Comparison of ENCODE assay signal across 20 cellular contexts in the genomic region with DNA sequence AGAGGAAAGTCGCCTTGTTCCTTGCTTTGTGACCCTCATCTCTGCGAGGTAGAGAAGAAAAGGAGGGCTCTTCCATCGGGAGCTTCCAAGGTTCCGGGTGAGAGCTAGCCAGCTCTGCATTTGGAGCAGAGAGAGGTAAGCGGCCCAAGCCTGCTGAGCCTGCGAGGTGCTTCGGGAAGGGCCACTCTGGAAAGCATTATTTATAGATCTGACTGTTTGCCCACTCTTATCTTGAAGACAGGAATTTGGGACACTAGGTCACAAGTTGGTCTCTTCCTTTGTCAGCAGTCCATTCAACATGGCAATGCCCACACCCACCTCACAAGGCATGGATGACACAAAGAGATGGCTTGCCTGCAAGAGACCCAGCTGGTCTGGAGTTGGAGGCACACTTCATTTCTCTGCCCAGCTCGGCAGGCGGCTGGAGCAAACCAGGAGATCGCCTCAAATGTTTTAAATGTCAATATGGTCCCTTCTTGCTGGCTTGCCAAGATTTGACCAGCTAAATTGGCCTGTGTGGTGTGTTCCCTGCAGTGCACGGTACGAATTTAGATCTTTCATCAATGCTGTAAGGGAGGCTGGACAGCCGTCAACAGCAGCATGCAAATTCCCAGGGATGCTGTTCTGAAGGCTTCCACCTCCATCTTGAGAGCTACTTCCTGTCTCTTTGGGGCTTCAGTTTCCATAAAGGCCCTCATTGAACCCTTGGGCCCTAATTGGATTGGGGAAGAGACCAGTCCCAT. TPM values are rescaled to one million over a fixed set of nuclear protein-coding genes. Genes with fewer than 3 reads are reported as not detected.
DNase-seq lines count a peak whose midpoint lies in the region; ATAC-seq, FAIRE-seq and TF ChIP-seq lines count a peak whose summit lies in the region.
"Had no signal": no experiment of that assay in that cellular context is flagged by ENCODE, and none has a peak within 500 bp of the region (broad histone marks: within the 10 kb centered on the region; RNA-seq: fewer than 3 reads in every experiment).

No MANE protein-coding gene starts in this region.

- CTCF ChIA-PET in HEK293 (lab: Yijun Ruan, JAX): interaction anchor here (0.6 to 1.7 kb wide), 3 partner anchors 15 to 27 kb away, joined by 3 to 4 read pairs (median 4); no protein-coding TSS in a partner anchor
- CTCF ChIA-PET in K562 (lab: Yijun Ruan, JAX; ENCODE audit: low intra/inter-chr PET ratio): no interaction called here
- CTCF ChIA-PET in A673 (lab: Charles Lee): no interaction called here
- CTCF ChIA-PET in Calu3 (lab: Charles Lee): no interaction called here

- 58% methylated on average over 13 of the region's 13 CpGs for WGBS in K562 (ENCODE audit: insufficient coverage, low coverage, missing lambda C conversion rate)
- 72% methylated on average over 13 of the region's 13 CpGs for WGBS in right cardiac atrium

- POLR2A ChIA-PET in HEK293 (lab: Yijun Ruan, JAX) (interaction anchor here (1.5 to 3.2 kb wide), 3 partner anchors 9 to 20 kb away, joined by 5 to 31 read pairs (median 11); partner anchors contain the start of gene CBX4), K562 (lab: Yijun Ruan, JAX) (interaction anchor here (0.8 to 18.8 kb wide), 4 partner anchors 8 to 23 kb away, joined by 3 to 386 read pairs (median 4); partner anchors contain the start of genes CBX4 and CBX8), A673 (lab: Charles Lee; ENCODE audit: low non-redundant PET) (no interaction called here)

- intact Hi-C loops in K562 (cut with micrococcal nuclease) (no loop called here), left cardiac atrium (cut with DNase I) (no loop called here), right cardiac atrium (cut with DNase I) (no loop called here), A673 (cut with micrococcal nuclease; ENCODE audit: unreplicated experiment) (no loop called here), Calu3 (cut with micrococcal nuclease; ENCODE audit: unreplicated experiment) (no loop called here)

- FAIRE-seq in K562 (lab: Jason Lieb, UNC): no peak
- FAIRE-seq: D721Med, G401.6, GM12891 had no signal

- H3K4me3 ChIP-seq in HEK293 (ENCODE audit: low read depth, low read length): no peak overlapping the region
- no peak overlapping the region for H3K4me3 ChIP-seq in K562
- H3K4me3 ChIP-seq in right cardiac atrium (ENCODE audit: low read length): no peak overlapping the region
- no peak overlapping the region for H3K4me3 ChIP-seq in H7 (ENCODE audit: insufficient read depth, low read depth, low read length)
- H3K4me3 ChIP-seq in A673 (ENCODE audit: low read depth, low read length, poor library complexity, severe bottlenecking): no peak overlapping the region
- H3K4me3 ChIP-seq: GM23248 had no signal

- no peak for TF ChIP-seq EP300 in K562 (IDR thresholded peaks at IDR 0.05; ENCODE audit: low read length)

- H3K4me1 Mint-ChIP-seq in Calu3 (ENCODE audit: low read depth, unreplicated experiment): no peaks in the 10 kb centered on the region

- H3K27me3 ChIP-seq in K562 (ENCODE audit: control insufficient read depth in 2 of 2, insufficient read depth in 2 of 2, low read length in 2 of 2): no peaks in the 10 kb centered on the region
- no peaks in the 10 kb centered on the region for H3K27me3 ChIP-seq in right cardiac atrium (ENCODE audit: control insufficient read depth, insufficient read depth)
- peaks cover 68% of the 10 kb centered on the region for H3K27me3 ChIP-seq in H7 (ENCODE audit: control insufficient read depth, insufficient read depth, low read length)
- H3K27me3 ChIP-seq in A673 (replicated peaks; ENCODE audit: insufficient read depth, low read depth, low read length, poor library complexity): no peaks in the 10 kb centered on the region
- H3K27me3 ChIP-seq: BE2C had no signal

- TF ChIP-seq RAD21 in K562 (CRISPR knock-in tag; conservative IDR thresholded peaks at IDR 0.05 in 1 of 2, IDR thresholded peaks at IDR 0.05 in 1 of 2): no peak

- no peak for TF ChIP-seq CTCF in HEK293 (tag by site-specific recombination; IDR thresholded peaks at IDR 0.05)
- no peak for TF ChIP-seq CTCF in K562 (IDR thresholded peaks at IDR 0.05 in 2 of 3, conservative IDR thresholded peaks at IDR 0.05 in 1 of 3; ENCODE audit: insufficient read depth in 2 of 3, low read depth in 1 of 3, low read length in 3 of 3)
- no peak for TF ChIP-seq CTCF in A673 (conservative IDR thresholded peaks at IDR 0.05; ENCODE audit: low read depth, low read length)
- no peak for TF ChIP-seq CTCF in Calu3 (IDR thresholded peaks at IDR 0.05; ENCODE audit: unreplicated experiment)

- no peak for DNase-seq in K562 (ENCODE audit: extremely low read depth in 1 of 4, low spot score in 3 of 4)
- no peak for DNase-seq in left cardiac atrium
- DNase-seq in right cardiac atrium: peak in 2 of 3 donors; percentile 21 to 51
- no peak for DNase-seq in H7
- no peak for DNase-seq in A673 (ENCODE audit: low spot score)
- no peak for DNase-seq in Calu3
- DNase-seq: ACHN; BE2C; C1 segment of cervical spinal cord; CD4-positive, CD25-positive, alpha-beta regulatory T cell; CD8-positive, alpha-beta memory T cell; COR-L47; GM23248; HCEC 1CT; HFFc6 had no signal

- peaks cover 14% of the 10 kb centered on the region for H3K36me3 Mint-ChIP-seq in Calu3 (ENCODE audit: insufficient read depth, unreplicated experiment)
- H3K36me3 Mint-ChIP-seq: CD4-positive, CD25-positive, alpha-beta regulatory T cell had no signal

- H3K9me1 ChIP-seq in K562 (ENCODE audit: control insufficient read depth, insufficient read depth, low read length): no peaks in the 10 kb centered on the region

- H3K27ac ChIP-seq in HEK293 (ENCODE audit: extremely low read depth, low read depth, low read length) (no peak overlapping the region), K562 (ENCODE audit: extremely low read depth, low read depth, low read length) (no peak overlapping the region), right cardiac atrium (ENCODE audit: low read length) (peak overlapping the region; percentile 90), A673 (ENCODE audit: low read depth, low read length, poor library complexity, severe bottlenecking) (no peak overlapping the region)
- H3K27ac ChIP-seq: GM23248 had no signal

- H3K4me2 ChIP-seq in K562 (ENCODE audit: insufficient read depth, low read length): 0 out of 2 replicates have a peak overlapping the region, but pooled peaks have one; percentile 2

- ATAC-seq in K562 (no peak), left cardiac atrium (peak; percentile 65 to 72), right cardiac atrium (peak; percentile 58 to 66), HG03139 (IDR thresholded peaks at IDR 0.05; ENCODE audit: unreplicated experiment) (no peak)

- H3K27me3 Mint-ChIP-seq in Calu3 (ENCODE audit: unreplicated experiment): peaks cover 10% of the 10 kb centered on the region

- H3K4me1 ChIP-seq in HEK293 (ENCODE audit: control insufficient read depth, insufficient read depth, low read length) (no peaks in the 10 kb centered on the region; the same call in 1 of the 2 replicates), K562 (replicated peaks in 1 of 2; ENCODE audit: control insufficient read depth in 2 of 2, insufficient read depth in 2 of 2, low read length in 2 of 2) (peaks cover 47 to 57% of the 10 kb centered on the region in 2 experiments), right cardiac atrium (ENCODE audit: control insufficient read depth, insufficient read depth, low read length) (peaks cover 8% of the 10 kb centered on the region), A673 (ENCODE audit: insufficient read depth, low read length, poor library complexity, severe bottlenecking) (no peaks in the 10 kb centered on the region)

- BruUV-seq in K562 (replicated peaks; lab: Mats Ljungman, UMichigan) (no TSS peak), A673 (replicated peaks; lab: Mats Ljungman, UMichigan) (no TSS peak), Calu3 (replicated peaks; lab: Mats Ljungman, UMichigan) (no TSS peak)

- H3K9me3 ChIP-seq in HEK293 (ENCODE audit: control insufficient read depth, insufficient read depth, low read depth, low read length) (no peaks in the 10 kb centered on the region), K562 (replicated peaks; ENCODE audit: control insufficient read depth, insufficient read depth, low read depth, low read length) (no peaks in the 10 kb centered on the region), right cardiac atrium (ENCODE audit: control insufficient read depth, low read length) (no peaks in the 10 kb centered on the region), A673 (ENCODE audit: low read depth, low read length, poor library complexity, severe bottlenecking) (no peaks in the 10 kb centered on the region)
- H3K9me3 ChIP-seq: BE2C had no signal

- in situ Hi-C loops in K562 (cut with MboI): no loop called here

- 0 out of 4 replicates have a peak overlapping the region, but pooled peaks of 1 of the 2 experiments have one; percentile 21 for H3K9ac ChIP-seq in K562 (ENCODE audit: insufficient read depth in 1 of 2, low read depth in 2 of 2, low read length in 2 of 2)
- H3K9ac ChIP-seq: GM23248 had no signal

- H3K36me3 ChIP-seq in HEK293 (ENCODE audit: control insufficient read depth in 2 of 2, insufficient read depth in 1 of 2, low read length in 2 of 2) (no peaks in the 10 kb centered on the region), K562 (ENCODE audit: control insufficient read depth, insufficient read depth, low read length) (no peaks in the 10 kb centered on the region), H7 (replicated peaks; ENCODE audit: control insufficient read depth, insufficient read depth, low read length) (no peaks in the 10 kb centered on the region), A673 (ENCODE audit: insufficient read depth, low read length, poor library complexity, severe bottlenecking) (no peaks in the 10 kb centered on the region)
- H3K36me3 ChIP-seq: BE2C had no signal

- H3K9me3 Mint-ChIP-seq in Calu3 (ENCODE audit: low read depth, unreplicated experiment): peaks cover 3% of the 10 kb centered on the region
- H3K9me3 Mint-ChIP-seq: CD8-positive, alpha-beta memory T cell; HFFc6 had no signal

- no peak for TF ChIP-seq POLR2A in K562 (conservative IDR thresholded peaks at IDR 0.05)

- no peak overlapping the region for H3K4me3 Mint-ChIP-seq in Calu3 (ENCODE audit: low read depth, unreplicated experiment)
- H3K4me3 Mint-ChIP-seq: CD4-positive, CD25-positive, alpha-beta regulatory T cell; CD8-positive, alpha-beta memory T cell; HFFc6 had no signal

- no peaks in the 10 kb centered on the region for H4K20me1 ChIP-seq in K562 (replicated peaks; ENCODE audit: control insufficient read depth, insufficient read depth, low read length)

- H3K79me2 ChIP-seq in K562 (ENCODE audit: control insufficient read depth, insufficient read depth, low read length): peaks cover 6% of the 10 kb centered on the region; the same call in 1 of the 3 replicates

- H2AFZ ChIP-seq in K562 (ENCODE audit: low read depth, low read length): no peak overlapping the region
- H2AFZ ChIP-seq: GM23248 had no signal

- H3K27ac Mint-ChIP-seq in Calu3 (ENCODE audit: unreplicated experiment): no peak overlapping the region
- H3K27ac Mint-ChIP-seq: HFFc6 had no signal

RNA-seq across cellular contexts. Expression of gene CBX4, which starts 19.5 kb away (rescaled TPM):
- 13.6 and 28.0 TPM in 2 replicates for total RNA-seq in K562 (2011; cell fraction: chromatin; rRNA removed; ENCODE audit: low replicate concordance)
- total RNA-seq in K562 (2011; cell fraction: nucleolus; rRNA removed): 26.3 and 29.6 TPM in 2 replicates
- 11.0 and 15.7 TPM in 2 replicates for total RNA-seq in K562 (2011; cell fraction: nucleoplasm; rRNA removed)
- total RNA-seq in K562 (2014; rRNA removed) (42.3 and 42.4 TPM in 2 replicates), K562 (2014; rRNA removed; fragmentation: Illumina TruSeq; extraction: Trizol) (4.4 and 4.7 TPM in 2 replicates), K562 (2015; rRNA removed; fragmentation: Illumina TruSeq; extraction: Trizol) (13.5 and 14.7 TPM in 2 replicates), K562 (2021) (48.5 and 50.5 TPM in 2 replicates), left cardiac atrium (10 to 100 TPM; 17.9 to 24.2 TPM), right cardiac atrium (10 to 100 TPM; 26.9 to 32.6 (median 30.3) TPM), A673 (2021) (42.6 and 45.5 TPM in 2 replicates), Calu3 (2022) (40.2 and 46.8 TPM in 2 replicates)
- polyA plus RNA-seq in K562 (2011; rRNA removed) (7.8 and 13.5 TPM in 2 replicates), K562 (2014; fragmentation: Illumina TruSeq; extraction: Trizol) (10.0 and 16.4 TPM in 2 replicates), K562 (2014; fragmentation: Nextera tagmentation; extraction: Ambion mirVana) (1 to 10 TPM in 1 of 2 experiments, under 1 TPM in 1; 0.98 to 1.1 TPM), K562 (2014; rRNA removed) (34.8 and 40.7 TPM in 2 replicates), right cardiac atrium (19.8 TPM)
- polyA plus RNA-seq in K562 (2011; cell fraction: cytosol; rRNA removed): 12.6 and 29.1 TPM in 2 replicates
- polyA plus RNA-seq in K562 (2011; cell fraction: nucleus; rRNA removed): 23.9 and 38.8 TPM in 2 replicates
- polyA plus RNA-seq in K562 (2012): 22.9 and 60.2 TPM in 2 replicates
- polyA minus RNA-seq in K562 (2011; rRNA and poly(A)+ RNA removed): 7.2 and 7.6 TPM in 2 replicates
- 18.7 and 24.1 TPM in 2 replicates for polyA minus RNA-seq in K562 (2011; cell fraction: cytosol; rRNA and poly(A)+ RNA removed)
- polyA minus RNA-seq in K562 (2011; cell fraction: nucleus; rRNA and poly(A)+ RNA removed): 12.4 and 16.4 TPM in 2 replicates
- 6.4 and 6.6 TPM in 2 replicates for total RNA-seq in H7 (2014; rRNA removed; shearing (Covaris generic))

RNA-seq across cellular contexts. Expression of gene CBX8, which starts 22.8 kb away (rescaled TPM):
- total RNA-seq in K562 (2011; cell fraction: chromatin; rRNA removed; ENCODE audit: low replicate concordance): 2.1 and 2.7 TPM in 2 replicates
- total RNA-seq in K562 (2011; cell fraction: nucleolus; rRNA removed): 2.3 and 2.9 TPM in 2 replicates
- total RNA-seq in K562 (2011; cell fraction: nucleoplasm; rRNA removed): 2.0 and 2.7 TPM in 2 replicates
- total RNA-seq in K562 (2014; rRNA removed): 4.9 and 7.1 TPM in 2 replicates
- total RNA-seq in K562 (2014; rRNA removed; fragmentation: Illumina TruSeq; extraction: Trizol): 1.8 and 1.9 TPM in 2 replicates
- total RNA-seq in K562 (2015; rRNA removed; fragmentation: Illumina TruSeq; extraction: Trizol): 6.6 and 6.7 TPM in 2 replicates
- 11.9 and 12.0 TPM in 2 replicates for total RNA-seq in K562 (2021)
- 0.52 and 0.72 TPM in 2 replicates for polyA plus RNA-seq in K562 (2011; rRNA removed)
- 0.80 and 1.1 TPM in 2 replicates for polyA plus RNA-seq in K562 (2011; cell fraction: cytosol; rRNA removed)
- 2.4 and 2.6 TPM in 2 replicates for polyA plus RNA-seq in K562 (2011; cell fraction: nucleus; rRNA removed)
- polyA plus RNA-seq in K562 (2012): 5.7 and 8.8 TPM in 2 replicates
- polyA plus RNA-seq in K562 (2014; fragmentation: Illumina TruSeq; extraction: Trizol): 2.6 and 3.4 TPM in 2 replicates
- polyA plus RNA-seq in K562 (2014; fragmentation: Nextera tagmentation; extraction: Ambion mirVana): under 1 TPM; 0.08 to 0.21 TPM
- 4.7 and 6.7 TPM in 2 replicates for polyA plus RNA-seq in K562 (2014; rRNA removed)
- 0.45 and 0.56 TPM in 2 replicates for polyA minus RNA-seq in K562 (2011; rRNA and poly(A)+ RNA removed)
- polyA minus RNA-seq in K562 (2011; cell fraction: cytosol; rRNA and poly(A)+ RNA removed): 0.86 and 2.7 TPM in 2 replicates
- 0.67 and 2.1 TPM in 2 replicates for polyA minus RNA-seq in K562 (2011; cell fraction: nucleus; rRNA and poly(A)+ RNA removed)
- total RNA-seq in left cardiac atrium: 1 to 10 TPM; 4.1 to 5.9 TPM
- 1 to 10 TPM; 2.4 to 7.3 (median 5.5) TPM for total RNA-seq in right cardiac atrium
- 3.8 TPM for polyA plus RNA-seq in right cardiac atrium
- 1.4 and 1.9 TPM in 2 replicates for total RNA-seq in H7 (2014; rRNA removed; shearing (Covaris generic))
- total RNA-seq in A673 (2021): 24.5 and 27.0 TPM in 2 replicates
- 11.1 and 11.8 TPM in 2 replicates for total RNA-seq in Calu3 (2022)

RNA-seq across cellular contexts. Expression of gene CBX2, which starts 41.8 kb away (rescaled TPM):
- 20.1 and 55.7 TPM in 2 replicates for total RNA-seq in K562 (2011; cell fraction: chromatin; rRNA removed; ENCODE audit: low replicate concordance)
- total RNA-seq in K562 (2011; cell fraction: nucleolus; rRNA removed): 37.1 and 52.4 TPM in 2 replicates
- total RNA-seq in K562 (2011; cell fraction: nucleoplasm; rRNA removed): 27.8 and 34.1 TPM in 2 replicates
- total RNA-seq in K562 (2014; rRNA removed): 18.2 and 23.6 TPM in 2 replicates
- total RNA-seq in K562 (2014; rRNA removed; fragmentation: Illumina TruSeq; extraction: Trizol): 6.9 and 8.4 TPM in 2 replicates
- 16.5 and 18.1 TPM in 2 replicates for total RNA-seq in K562 (2015; rRNA removed; fragmentation: Illumina TruSeq; extraction: Trizol)
- total RNA-seq in K562 (2021): 26.9 and 28.5 TPM in 2 replicates
- polyA plus RNA-seq in K562 (2011; rRNA removed): 13.9 and 18.3 TPM in 2 replicates
- polyA plus RNA-seq in K562 (2011; cell fraction: cytosol; rRNA removed): 17.2 and 30.0 TPM in 2 replicates
- polyA plus RNA-seq in K562 (2011; cell fraction: nucleus; rRNA removed): 35.0 and 55.5 TPM in 2 replicates
- 13.0 and 18.6 TPM in 2 replicates for polyA plus RNA-seq in K562 (2012)
- 13.9 and 16.9 TPM in 2 replicates for polyA plus RNA-seq in K562 (2014; fragmentation: Illumina TruSeq; extraction: Trizol)
- 1 to 10 TPM in 1 of 2 experiments, under 1 TPM in 1; 0.66 to 1.0 TPM for polyA plus RNA-seq in K562 (2014; fragmentation: Nextera tagmentation; extraction: Ambion mirVana)
- polyA plus RNA-seq in K562 (2014; rRNA removed): 17.4 and 18.4 TPM in 2 replicates
- 10.0 and 14.9 TPM in 2 replicates for polyA minus RNA-seq in K562 (2011; rRNA and poly(A)+ RNA removed)
- polyA minus RNA-seq in K562 (2011; cell fraction: cytosol; rRNA and poly(A)+ RNA removed): 20.6 and 24.0 TPM in 2 replicates
- polyA minus RNA-seq in K562 (2011; cell fraction: nucleus; rRNA and poly(A)+ RNA removed): 18.0 and 19.1 TPM in 2 replicates
- 1 to 10 TPM; 3.1 to 3.5 TPM for total RNA-seq in left cardiac atrium
- total RNA-seq in right cardiac atrium: 1 to 10 TPM; 1.5 to 3.5 (median 2.4) TPM
- polyA plus RNA-seq in right cardiac atrium: 2.4 TPM
- 89.1 and 97.4 TPM in 2 replicates for total RNA-seq in H7 (2014; rRNA removed; shearing (Covaris generic))
- 59.5 and 66.4 TPM in 2 replicates for total RNA-seq in A673 (2021)
- 6.3 and 8.3 TPM in 2 replicates for total RNA-seq in Calu3 (2022)

Comparison
In these comparisons a context has a peak if more than half of its experiments do, and no peak if none do; other contexts are left out.
1. DNase-seq: peak in right cardiac atrium (2 of 3); none in K562 (0 of 4), left cardiac atrium (single experiment), H7 (single experiment), A673 (single experiment) and Calu3 (single experiment).
2. ATAC-seq: peak in left cardiac atrium (2 of 2) and right cardiac atrium (2 of 2); none in K562 (single experiment) and HG03139 (single experiment).
3. Of the 44 proteins assayed by ChIP-seq in both K562 and HEK293: peak only in K562: none; only in HEK293: PRDM10; in both: none; in neither: 43.